ENCODE assay signal across 8 cellular contexts in genomic region chr22:45240810-45241631, GRCh38. TPM values are rescaled to one million over a fixed set of nuclear protein-coding genes. Genes with fewer than 3 reads are reported as not detected.
DNase-seq lines count a peak whose midpoint lies in the region; ATAC-seq and TF ChIP-seq lines count a peak whose summit lies in the region.

KIAA0930 (minus strand) TSS chr22:45240894; CDS start chr22:45240703, 191 bp downstream.

- no peak for TF ChIP-seq CTCF in RWPE1 (conservative IDR thresholded peaks at IDR 0.05; ENCODE audit: low read depth)
- TF ChIP-seq CTCF in fibroblast of pulmonary artery (IDR thresholded peaks at IDR 0.05; ENCODE audit: low read length, missing control alignments), result no peak

- peak within 1 kb of the TSS; percentile 65 to 80 for H3K27ac Mint-ChIP-seq in natural killer cell treated with Interleukin-12 subunit alpha and Interleukin-12 subunit beta and Interleukin-15 and Interleukin-18, amount 100 ng/mL, for 72 hours

- H3K4me1 Mint-ChIP-seq in natural killer cell treated with Interleukin-12 subunit alpha and Interleukin-12 subunit beta and Interleukin-15 and Interleukin-18, amount 100 ng/mL, for 72 hours (ENCODE audit: low read depth in 2 of 2), result peaks cover 16 to 45% of the 10 kb centered on the region in 2 donors

- peak within 1 kb of the TSS; percentile 68 for H3K4me3 ChIP-seq in fibroblast of pulmonary artery (replicated peaks; ENCODE audit: low read depth, low read length)

- no peaks in the 10 kb centered on the region for H3K36me3 Mint-ChIP-seq in natural killer cell treated with Interleukin-12 subunit alpha and Interleukin-12 subunit beta and Interleukin-15 and Interleukin-18, amount 100 ng/mL, for 72 hours

- peak within 1 kb of the TSS; percentile 99 for H3K27ac ChIP-seq in RWPE1

- ATAC-seq in HG03280 (IDR thresholded peaks at IDR 0.05; ENCODE audit: unreplicated experiment), result peak; percentile 62
- ATAC-seq in natural killer cell treated with Interleukin-12 subunit alpha and Interleukin-12 subunit beta and Interleukin-15 and Interleukin-18, amount 100 ng/mL, for 72 hours, result peak; percentile 88 to 89
- no peak for ATAC-seq in HG02884 (IDR thresholded peaks at IDR 0.05; ENCODE audit: unreplicated experiment)

- CTCF ChIA-PET in RWPE1 (lab: Yijun Ruan, JAX), result no interaction called here

- no peaks in the 10 kb centered on the region for H3K9me3 Mint-ChIP-seq in natural killer cell treated with Interleukin-12 subunit alpha and Interleukin-12 subunit beta and Interleukin-15 and Interleukin-18, amount 100 ng/mL, for 72 hours

- H3K27me3 Mint-ChIP-seq in natural killer cell treated with Interleukin-12 subunit alpha and Interleukin-12 subunit beta and Interleukin-15 and Interleukin-18, amount 100 ng/mL, for 72 hours, result no peaks in the 10 kb centered on the region

- POLR2A ChIA-PET in RWPE1 (lab: Yijun Ruan, JAX; ENCODE audit: low non-redundant PET), result no interaction called here

- peak within 1 kb of the TSS; percentile 93 for H3K4me3 Mint-ChIP-seq in natural killer cell treated with Interleukin-12 subunit alpha and Interleukin-12 subunit beta and Interleukin-15 and Interleukin-18, amount 100 ng/mL, for 72 hours

- peak; percentile 99 for DNase-seq in GM03348 (ENCODE audit: low spot score)
- peak; percentile 80 for DNase-seq in RWPE1 (ENCODE audit: low spot score)
- peak; percentile 67 for DNase-seq in activated effector memory CD4-positive, alpha-beta T cell treated with Interleukin-2 at 50 U/mL for 16 hours
- peak; percentile 71 for DNase-seq in fibroblast of pulmonary artery (ENCODE audit: low read depth)
- DNase-seq in natural killer cell treated with Interleukin-12 subunit alpha and Interleukin-12 subunit beta and Interleukin-15 and Interleukin-18, amount 100 ng/mL, for 72 hours (ENCODE audit: low spot score), result peak; percentile 89
- peak; percentile 53 to 84 (median 84) for DNase-seq in stimulated activated naive CD4-positive, alpha-beta T cell (lab: John Stamatoyannopoulos, UW)

RNA-seq across cellular contexts. Expression of gene KIAA0930, which starts in this region (rescaled TPM):
- 10 to 100 TPM; 54.1 to 55.2 TPM for total RNA-seq in natural killer cell treated with Interleukin-12 subunit alpha and Interleukin-12 subunit beta and Interleukin-15 and Interleukin-18, amount 100 ng/mL, for 72 hours
